In the genomic region with DNA sequence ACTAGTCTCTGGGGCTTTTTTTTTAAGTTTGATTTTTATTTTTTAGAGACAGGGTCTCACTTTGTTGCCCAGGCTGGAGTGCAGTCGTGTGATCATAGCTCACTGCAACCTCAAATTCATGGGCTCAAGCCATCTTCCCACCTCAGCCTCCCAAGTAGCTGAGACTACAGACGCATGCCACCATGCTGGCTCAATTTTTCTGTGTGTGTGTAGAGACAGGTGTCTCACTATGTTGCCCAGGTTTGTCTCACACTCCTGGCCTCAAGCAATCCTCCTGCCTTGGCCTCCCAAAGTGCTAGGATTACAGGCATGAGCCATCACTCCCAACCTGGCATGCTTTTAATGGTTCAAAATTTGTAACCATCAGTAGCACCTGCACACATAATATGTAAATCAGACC, we compare ENCODE assay signal across 2 cellular contexts. TPM values are rescaled to one million over a fixed set of nuclear protein-coding genes. Genes with fewer than 3 reads are reported as not detected.
"Had no signal": no experiment of that assay in that cellular context is flagged by ENCODE, and none has a peak within 500 bp of the region (broad histone marks: within the 10 kb centered on the region; RNA-seq: fewer than 3 reads in every experiment).

No MANE protein-coding gene starts in this region.

RNA-seq across cellular contexts. Expression of a gene that starts 36.1 kb away (rescaled TPM):
- total RNA-seq: GM23248, H7 had no signal
- polyA plus RNA-seq: GM23248 had no signal
